Comparison of ENCODE assay signal across 23 cellular contexts in genomic region chr19:35460608-35461007, GRCh38. TPM values are rescaled to one million over a fixed set of nuclear protein-coding genes. Genes with fewer than 3 reads are reported as not detected.
DNase-seq lines count a peak whose midpoint lies in the region; ATAC-seq and TF ChIP-seq lines count a peak whose summit lies in the region.
"Had no signal": no experiment of that assay in that cellular context is flagged by ENCODE, and none has a peak within 500 bp of the region (broad histone marks: within the 10 kb centered on the region; RNA-seq: fewer than 3 reads in every experiment).

No MANE protein-coding gene starts in this region.

- no peak for TF ChIP-seq CTCF in Caco-2 (IDR thresholded peaks at IDR 0.05; ENCODE audit: insufficient read depth in 1 of 2, low read depth in 1 of 2, low read length in 1 of 2, severe bottlenecking in 1 of 2, unreplicated experiment in 1 of 2)

- H3K36me3 Mint-ChIP-seq in CD8-positive, alpha-beta memory T cell, result no peaks in the 10 kb centered on the region
- peaks cover 3% of the 10 kb centered on the region for H3K36me3 Mint-ChIP-seq in T-helper 17 cell (ENCODE audit: low read depth)
- H3K36me3 Mint-ChIP-seq in natural killer cell treated with Interleukin-12 subunit alpha and Interleukin-12 subunit beta and Interleukin-15 and Interleukin-18, amount 100 ng/mL, for 72 hours, result no peaks in the 10 kb centered on the region
- no peaks in the 10 kb centered on the region for H3K36me3 Mint-ChIP-seq in Caco-2 (ENCODE audit: insufficient read depth, unreplicated experiment)
- H3K36me3 Mint-ChIP-seq: CD4-positive, CD25-positive, alpha-beta regulatory T cell; type B pancreatic cell had no signal

- peaks cover 0 to 2% of the 10 kb centered on the region in 2 donors for H3K27me3 Mint-ChIP-seq in CD8-positive, alpha-beta memory T cell
- H3K27me3 Mint-ChIP-seq in T-helper 17 cell (no peaks in the 10 kb centered on the region), Caco-2 (ENCODE audit: insufficient read depth, unreplicated experiment) (no peaks in the 10 kb centered on the region)
- H3K27me3 Mint-ChIP-seq in natural killer cell treated with Interleukin-12 subunit alpha and Interleukin-12 subunit beta and Interleukin-15 and Interleukin-18, amount 100 ng/mL, for 72 hours, result no peaks in the 10 kb centered on the region
- H3K27me3 Mint-ChIP-seq: activated naive CD8-positive, alpha-beta T cell treated with anti-CD3 and anti-CD28 coated beads, Interleukin-2, amount 50 U/mL, for 24 hours had no signal

- H3K4me3 Mint-ChIP-seq in CD8-positive, alpha-beta memory T cell, result peak overlapping the region in 1 of 7 donors; percentile 39
- H3K4me3 Mint-ChIP-seq in T-helper 17 cell (peak overlapping the region; percentile 69), Caco-2 (ENCODE audit: unreplicated experiment) (no peak overlapping the region)
- peak overlapping the region; percentile 35 for H3K4me3 Mint-ChIP-seq in natural killer cell treated with Interleukin-12 subunit alpha and Interleukin-12 subunit beta and Interleukin-15 and Interleukin-18, amount 100 ng/mL, for 72 hours
- H3K4me3 Mint-ChIP-seq: activated naive CD8-positive, alpha-beta T cell treated with anti-CD3 and anti-CD28 coated beads, Interleukin-2, amount 50 U/mL, for 24 hours; CD4-positive, CD25-positive, alpha-beta regulatory T cell; type B pancreatic cell had no signal

- peak overlapping the region in 6 of 8 donors; percentile 38 to 86 (median 64) for H3K27ac Mint-ChIP-seq in CD8-positive, alpha-beta memory T cell
- H3K27ac Mint-ChIP-seq in T-helper 17 cell, result peak overlapping the region; percentile 90
- peak overlapping the region; percentile 39 to 67 for H3K27ac Mint-ChIP-seq in natural killer cell treated with Interleukin-12 subunit alpha and Interleukin-12 subunit beta and Interleukin-15 and Interleukin-18, amount 100 ng/mL, for 72 hours
- H3K27ac Mint-ChIP-seq in Caco-2 (ENCODE audit: unreplicated experiment), result no peak overlapping the region

- no peak for DNase-seq in CD8-positive, alpha-beta memory T cell
- DNase-seq in HT1080 (ENCODE audit: low read depth), result peak; percentile 24
- DNase-seq in T-helper 17 cell, result no peak
- DNase-seq in natural killer cell treated with Interleukin-12 subunit alpha and Interleukin-12 subunit beta and Interleukin-15 and Interleukin-18, amount 100 ng/mL, for 72 hours (ENCODE audit: low spot score), result no peak
- DNase-seq in ecto neural progenitor cell (ENCODE audit: low spot score), result no peak
- no peak for DNase-seq in Caco-2
- DNase-seq in RPMI8226, result no peak
- no peak for DNase-seq in SIG-M5 treated with dmso at 0.1 percent for 504 hours (lab: John Stamatoyannopoulos, UW; ENCODE audit: unreplicated experiment)
- DNase-seq: activated CD4-positive, CD25-positive, alpha-beta regulatory T cell treated with anti-CD3 and anti-CD28 coated beads, Interleukin-2, amount 50 U/mL, for 72 hours; activated naive CD8-positive, alpha-beta T cell treated with anti-CD3 and anti-CD28 coated beads, Interleukin-2, amount 50 U/mL, for 24 hours; activated T-cell treated with anti-CD3 and anti-CD28 coated beads, Interleukin-2, amount 50 U/mL, for 1 hour; CD4-positive, CD25-positive, alpha-beta regulatory T cell; esophagus squamous epithelium; HCEC 1CT; NCI-H1694 treated with DMSO at 0.1 percent for 48 hours; NCI-H446; SHP77 had no signal

- H3K4me1 Mint-ChIP-seq in CD8-positive, alpha-beta memory T cell, result peaks cover 52 to 69% (median 56%) of the 10 kb centered on the region in 3 donors
- H3K4me1 Mint-ChIP-seq in T-helper 17 cell (peaks cover 57% of the 10 kb centered on the region), Caco-2 (ENCODE audit: low read depth, unreplicated experiment) (peaks cover 10% of the 10 kb centered on the region)
- peaks cover 30 to 37% of the 10 kb centered on the region in 2 donors for H3K4me1 Mint-ChIP-seq in natural killer cell treated with Interleukin-12 subunit alpha and Interleukin-12 subunit beta and Interleukin-15 and Interleukin-18, amount 100 ng/mL, for 72 hours (ENCODE audit: low read depth in 2 of 2)

- BruUV-seq in Caco-2 (replicated peaks; lab: Mats Ljungman, UMichigan), result no TSS peak

- POLR2A ChIA-PET in CD8-positive, alpha-beta memory T cell (lab: Charles Lee), result no interaction called here
- POLR2A ChIA-PET in Caco-2 (lab: Charles Lee), result interaction anchor here (0.6 kb wide), 1 partner anchor 153 kb away, joined by 3 read pairs; no protein-coding TSS in a partner anchor

- H3K9me3 Mint-ChIP-seq in CD8-positive, alpha-beta memory T cell, result no peaks in the 10 kb centered on the region
- no peaks in the 10 kb centered on the region for H3K9me3 Mint-ChIP-seq in natural killer cell treated with Interleukin-12 subunit alpha and Interleukin-12 subunit beta and Interleukin-15 and Interleukin-18, amount 100 ng/mL, for 72 hours
- no peaks in the 10 kb centered on the region for H3K9me3 Mint-ChIP-seq in Caco-2 (ENCODE audit: unreplicated experiment)
- H3K9me3 Mint-ChIP-seq: activated naive CD8-positive, alpha-beta T cell treated with anti-CD3 and anti-CD28 coated beads, Interleukin-2, amount 50 U/mL, for 24 hours; CD4-positive, CD25-positive, alpha-beta regulatory T cell; type B pancreatic cell had no signal

- no peaks in the 10 kb centered on the region for H3K27me3 ChIP-seq in CD8-positive, alpha-beta memory T cell (ENCODE audit: insufficient read depth, low read length, poor library complexity, severe bottlenecking)
- no peaks in the 10 kb centered on the region for H3K27me3 ChIP-seq in Caco-2 (replicated peaks; ENCODE audit: control insufficient read depth, insufficient read depth, low read length)

- no peak overlapping the region for H3K27ac ChIP-seq in CD8-positive, alpha-beta memory T cell (ENCODE audit: low read depth, low read length)
- H3K27ac ChIP-seq: esophagus squamous epithelium, prostate gland had no signal

- no peaks in the 10 kb centered on the region for H3K36me3 ChIP-seq in CD8-positive, alpha-beta memory T cell (ENCODE audit: insufficient read depth, low read length)
- H3K36me3 ChIP-seq in Caco-2 (ENCODE audit: control insufficient read depth, insufficient read depth, low read length), result no peaks in the 10 kb centered on the region
- H3K36me3 ChIP-seq: esophagus squamous epithelium, prostate gland had no signal

- H3K9me3 ChIP-seq in CD8-positive, alpha-beta memory T cell (ENCODE audit: low read length), result no peaks in the 10 kb centered on the region
- H3K9me3 ChIP-seq in T-helper 17 cell (ENCODE audit: control insufficient read depth, low read length, poor library complexity, severe bottlenecking) (no peaks in the 10 kb centered on the region), Caco-2 (no peaks in the 10 kb centered on the region)
- H3K9me3 ChIP-seq: esophagus squamous epithelium, prostate gland had no signal

- H3K4me3 ChIP-seq in CD8-positive, alpha-beta memory T cell (ENCODE audit: low read length), result no peak overlapping the region
- no peak overlapping the region for H3K4me3 ChIP-seq in Caco-2 (ENCODE audit: low read depth, low read length)
- H3K4me3 ChIP-seq: esophagus squamous epithelium, lung, prostate gland, smooth muscle cell had no signal

- CTCF ChIA-PET in CD8-positive, alpha-beta memory T cell (lab: Charles Lee), result interaction anchor here (1.0 to 3.3 kb wide), 2 partner anchors 10 to 107 kb away, joined by 4 to 19 read pairs; no protein-coding TSS in a partner anchor
- CTCF ChIA-PET in Caco-2 (lab: Charles Lee), result no interaction called here

- intact Hi-C loops in Caco-2 (cut with micrococcal nuclease; ENCODE audit: unreplicated experiment), result no loop called here

- ATAC-seq in T-helper 17 cell, result no peak
- ATAC-seq in natural killer cell treated with Interleukin-12 subunit alpha and Interleukin-12 subunit beta and Interleukin-15 and Interleukin-18, amount 100 ng/mL, for 72 hours, result no peak
- ATAC-seq: activated naive CD8-positive, alpha-beta T cell treated with anti-CD3 and anti-CD28 coated beads, Interleukin-2, amount 50 U/mL, for 24 hours had no signal

- H3K4me1 ChIP-seq in CD8-positive, alpha-beta memory T cell (ENCODE audit: insufficient read depth, low read length), result peaks cover 38% of the 10 kb centered on the region
- H3K4me1 ChIP-seq in Caco-2, result peaks cover 23% of the 10 kb centered on the region
- H3K4me1 ChIP-seq: prostate gland had no signal

RNA-seq across cellular contexts. Expression of gene FFAR2, which starts 12.6 kb away (rescaled TPM):
- total RNA-seq in CD8-positive, alpha-beta memory T cell, result not detected
- polyA plus RNA-seq in CD8-positive, alpha-beta memory T cell, result not detected
- not detected in 2 replicates for total RNA-seq in HT1080 (2014; rRNA removed; shearing (Covaris generic))
- not detected in 2 replicates for polyA plus RNA-seq in HT1080 (2015; cell fraction: cytosol; rRNA removed)
- polyA plus RNA-seq in HT1080 (2015; cell fraction: nucleus; rRNA removed), result not detected in 2 replicates
- total RNA-seq in T-helper 17 cell (under 1 TPM; 0.16 to 0.55 TPM), Caco-2 (2022) (not detected in 2 replicates)
- total RNA-seq in natural killer cell treated with Interleukin-12 subunit alpha and Interleukin-12 subunit beta and Interleukin-15 and Interleukin-18, amount 100 ng/mL, for 72 hours, result not detected
- total RNA-seq: bronchial epithelial cell; CD4-positive, CD25-positive, alpha-beta regulatory T cell; smooth muscle cell; T-helper 1 cell treated with Interleukin-12 subunit alpha and Interleukin-12 subunit beta and Interleukin-4 antibody, amounts not matched to agents 30 ng/mL and 1 ng/mL, for 36 hours had no signal
- polyA plus RNA-seq: CD4-positive, CD25-positive, alpha-beta regulatory T cell; smooth muscle cell had no signal

RNA-seq across cellular contexts. Expression of gene KRTDAP, which starts 29.7 kb away (rescaled TPM):
- not detected for total RNA-seq in CD8-positive, alpha-beta memory T cell
- polyA plus RNA-seq in CD8-positive, alpha-beta memory T cell, result not detected
- total RNA-seq in HT1080 (2014; rRNA removed; shearing (Covaris generic)), result not detected in 2 replicates
- not detected in 2 replicates for polyA plus RNA-seq in HT1080 (2015; cell fraction: cytosol; rRNA removed)
- not detected in 2 replicates for polyA plus RNA-seq in HT1080 (2015; cell fraction: nucleus; rRNA removed)
- not detected for total RNA-seq in T-helper 17 cell
- not detected for total RNA-seq in natural killer cell treated with Interleukin-12 subunit alpha and Interleukin-12 subunit beta and Interleukin-15 and Interleukin-18, amount 100 ng/mL, for 72 hours
- not detected in 2 replicates for total RNA-seq in Caco-2 (2022)
- total RNA-seq: bronchial epithelial cell; CD4-positive, CD25-positive, alpha-beta regulatory T cell; lung; T-helper 1 cell treated with Interleukin-12 subunit alpha and Interleukin-12 subunit beta and Interleukin-4 antibody, amounts not matched to agents 30 ng/mL and 1 ng/mL, for 36 hours had no signal
- polyA plus RNA-seq: CD4-positive, CD25-positive, alpha-beta regulatory T cell had no signal

RNA-seq across cellular contexts. Expression of gene DMKN, which starts 52.8 kb away (rescaled TPM):
- total RNA-seq in CD8-positive, alpha-beta memory T cell, result 1 to 10 TPM; 1.7 to 2.2 TPM
- polyA plus RNA-seq in CD8-positive, alpha-beta memory T cell, result 10.2 TPM
- 34.4 and 53.0 TPM in 2 replicates for total RNA-seq in HT1080 (2014; rRNA removed; shearing (Covaris generic))
- 35.2 and 55.6 TPM in 2 replicates for polyA plus RNA-seq in HT1080 (2015; cell fraction: cytosol; rRNA removed)
- polyA plus RNA-seq in HT1080 (2015; cell fraction: nucleus; rRNA removed), result 52.2 and 53.7 TPM in 2 replicates
- total RNA-seq in T-helper 17 cell (not detected), Caco-2 (2022) (341 and 354 TPM in 2 replicates)
- total RNA-seq in natural killer cell treated with Interleukin-12 subunit alpha and Interleukin-12 subunit beta and Interleukin-15 and Interleukin-18, amount 100 ng/mL, for 72 hours, result 1 to 10 TPM in 1 of 2 donors, not detected in 1; 1.8 TPM
- total RNA-seq: CD4-positive, CD25-positive, alpha-beta regulatory T cell; T-helper 1 cell treated with Interleukin-12 subunit alpha and Interleukin-12 subunit beta and Interleukin-4 antibody, amounts not matched to agents 30 ng/mL and 1 ng/mL, for 36 hours had no signal

Comparison
In these comparisons a context has a peak if more than half of its experiments do, and no peak if none do; other contexts are left out.
1. RNA of gene DMKN, which starts 52.8 kb away (total RNA-seq): 341 to 354 TPM in Caco-2 and 34.4 to 53.0 TPM in HT1080; 1.7 to 2.2 TPM in CD8-positive, alpha-beta memory T cell, 1.8 TPM in natural killer cell treated with Interleukin-12 subunit alpha and Interleukin-12 subunit beta and Interleukin-15 and Interleukin-18, amount 100 ng/mL, for 72 hours and not detected in T-helper 17 cell; every median in the first group is over 10 times any median in the second.